ENCODE assay signal across 8 cellular contexts in genomic region chr19:6425732-6426686, GRCh38. TPM values are rescaled to one million over a fixed set of nuclear protein-coding genes. Genes with fewer than 3 reads are reported as not detected.
DNase-seq lines count a peak whose midpoint lies in the region; ATAC-seq, FAIRE-seq and TF ChIP-seq lines count a peak whose summit lies in the region.

No MANE protein-coding gene starts in this region.

- intact Hi-C loops in activated T-helper 1 cell treated with anti-CD3 and anti-CD28 coated beads, Interleukin-12 subunit alpha, Interleukin-12 subunit beta, Interleukin-2, Interleukin-4 antibody, amounts not matched to agents 30 ng/mL and 10 ng/mL and 1 ng/mL, durations not matched to agents 14 hours and 24 hours and 36 hours (cut with micrococcal nuclease), result loop anchor here (1.0 to 10.0 kb wide), 13 partner anchors 33 to 801 kb away; partner anchors contain the start of genes CLPP, DENND1C, GTF2F1 and SAFB

- H3K36me3 Mint-ChIP-seq in activated T-helper 1 cell treated with anti-CD3 and anti-CD28 coated beads, Interleukin-12 subunit alpha, Interleukin-12 subunit beta, Interleukin-2, Interleukin-4 antibody, amounts not matched to agents 30 ng/mL and 10 ng/mL and 1 ng/mL, durations not matched to agents 14 hours and 24 hours and 36 hours (ENCODE audit: low read depth), result peaks cover 11% of the 10 kb centered on the region
- H3K36me3 Mint-ChIP-seq in type B pancreatic cell, result peaks cover 4% of the 10 kb centered on the region

- DNase-seq in A549 (ENCODE audit: low read depth in 1 of 2, low spot score in 1 of 2), result no peak
- DNase-seq in HAP-1 (ENCODE audit: low spot score in 2 of 2), result peak in 1 of 2 experiments; percentile 29
- no peak for DNase-seq in activated T-helper 1 cell treated with anti-CD3 and anti-CD28 coated beads, Interleukin-12 subunit alpha, Interleukin-12 subunit beta, Interleukin-2, Interleukin-4 antibody, amounts not matched to agents 30 ng/mL and 10 ng/mL and 1 ng/mL, durations not matched to agents 14 hours and 24 hours and 36 hours (ENCODE audit: low spot score)
- DNase-seq in left lobe of liver (ENCODE audit: low spot score), result peak; percentile 49
- no peak for DNase-seq in type B pancreatic cell (ENCODE audit: extremely low spot score, unreplicated experiment)
- no peak for DNase-seq in NCI-H226
- no peak for DNase-seq in RPMI8226

- H3K9me3 Mint-ChIP-seq in activated T-helper 1 cell treated with anti-CD3 and anti-CD28 coated beads, Interleukin-12 subunit alpha, Interleukin-12 subunit beta, Interleukin-2, Interleukin-4 antibody, amounts not matched to agents 30 ng/mL and 10 ng/mL and 1 ng/mL, durations not matched to agents 14 hours and 24 hours and 36 hours, result no peaks in the 10 kb centered on the region
- H3K9me3 Mint-ChIP-seq in type B pancreatic cell, result no peaks in the 10 kb centered on the region

- peak overlapping the region; percentile 68 to 87 for H3K27ac ChIP-seq in A549

- no peaks in the 10 kb centered on the region for H3K27me3 ChIP-seq in HAP-1 (ENCODE audit: low read depth)

- FAIRE-seq in A549 (lab: Jason Lieb, UNC), result no peak

- POLR2A ChIA-PET in A549 (lab: Yijun Ruan, JAX), result no interaction called here

- H3K27ac Mint-ChIP-seq in activated T-helper 1 cell treated with anti-CD3 and anti-CD28 coated beads, Interleukin-12 subunit alpha, Interleukin-12 subunit beta, Interleukin-2, Interleukin-4 antibody, amounts not matched to agents 30 ng/mL and 10 ng/mL and 1 ng/mL, durations not matched to agents 14 hours and 24 hours and 36 hours, result peak overlapping the region; percentile 90
- H3K27ac Mint-ChIP-seq in type B pancreatic cell, result peak overlapping the region; percentile 83

- H3K4me3 ChIP-seq in A549 (peak overlapping the region; percentile 15; the same call in 1 of the 3 replicates), HAP-1 (peak overlapping the region; percentile 11; the same call in 1 of the 2 replicates)

- H3K9me3 ChIP-seq in A549 (no peaks in the 10 kb centered on the region), HAP-1 (peaks cover 3% of the 10 kb centered on the region; the same call in 1 of the 2 replicates)

- TF ChIP-seq RAD21 in A549 (conservative IDR thresholded peaks at IDR 0.05 in 1 of 2, IDR thresholded peaks at IDR 0.05 in 1 of 2), result no peak

- H3K4me2 ChIP-seq in A549, result peak overlapping the region; percentile 51

- H3K27me3 Mint-ChIP-seq in activated T-helper 1 cell treated with anti-CD3 and anti-CD28 coated beads, Interleukin-12 subunit alpha, Interleukin-12 subunit beta, Interleukin-2, Interleukin-4 antibody, amounts not matched to agents 30 ng/mL and 10 ng/mL and 1 ng/mL, durations not matched to agents 14 hours and 24 hours and 36 hours (ENCODE audit: insufficient read depth), result no peaks in the 10 kb centered on the region
- H3K27me3 Mint-ChIP-seq in type B pancreatic cell, result peaks cover 16% of the 10 kb centered on the region

- no peak for TF ChIP-seq POLR2A in A549 (IDR thresholded peaks at IDR 0.05; ENCODE audit: low read length)

- peaks cover 15% of the 10 kb centered on the region; the same call in 2 of the 3 replicates for H3K4me1 ChIP-seq in A549
- peaks cover 11% of the 10 kb centered on the region for H3K4me1 ChIP-seq in HAP-1

- TF ChIP-seq EP300 in A549 (IDR thresholded peaks at IDR 0.05), result no peak

- H3K4me3 Mint-ChIP-seq in activated T-helper 1 cell treated with anti-CD3 and anti-CD28 coated beads, Interleukin-12 subunit alpha, Interleukin-12 subunit beta, Interleukin-2, Interleukin-4 antibody, amounts not matched to agents 30 ng/mL and 10 ng/mL and 1 ng/mL, durations not matched to agents 14 hours and 24 hours and 36 hours, result peak overlapping the region; percentile 79
- peak overlapping the region; percentile 84 for H3K4me3 Mint-ChIP-seq in type B pancreatic cell

- peaks cover 28% of the 10 kb centered on the region for H3K4me1 Mint-ChIP-seq in activated T-helper 1 cell treated with anti-CD3 and anti-CD28 coated beads, Interleukin-12 subunit alpha, Interleukin-12 subunit beta, Interleukin-2, Interleukin-4 antibody, amounts not matched to agents 30 ng/mL and 10 ng/mL and 1 ng/mL, durations not matched to agents 14 hours and 24 hours and 36 hours (ENCODE audit: low read depth)
- H3K4me1 Mint-ChIP-seq in type B pancreatic cell (ENCODE audit: unreplicated experiment), result peaks cover 21% of the 10 kb centered on the region

- TF ChIP-seq CTCF in A549 (IDR thresholded peaks at IDR 0.05) (no peak), type B pancreatic cell (conservative IDR thresholded peaks at IDR 0.05) (peak; percentile 24)

- 93% methylated on average over 14 of the region's 23 CpGs for WGBS in A549 (ENCODE audit: missing lambda C conversion rate)

- ATAC-seq in A549, result no peak
- no peak for ATAC-seq in left lobe of liver
- no peak for ATAC-seq in HG03521 (IDR thresholded peaks at IDR 0.05; ENCODE audit: unreplicated experiment)

- in situ Hi-C loops in HAP-1 (cut with MboI; ENCODE audit: low sequenced_read_pairs), result no loop called here

- CTCF ChIA-PET in A549 (lab: Yijun Ruan, JAX), result interaction anchor here (1.0 to 1.4 kb wide), 2 partner anchors 8 to 207 kb away, joined by 3 to 4 read pairs; no protein-coding TSS in a partner anchor

- H3K36me3 ChIP-seq in HAP-1 (replicated peaks), result peaks cover 25% of the 10 kb centered on the region

TF ChIP-seq in A549, 52 proteins besides CTCF, POLR2A, EP300 and RAD21 (continues in another document):
- TF ChIP-seq ESRRA (IDR thresholded peaks at IDR 0.05; ENCODE audit: borderline replicate concordance, low read length) (no peak), ZSCAN20 (CRISPR knock-in tag; IDR thresholded peaks at IDR 0.05) (no peak), FOSL2 (IDR thresholded peaks at IDR 0.05) (no peak), FOSL2 (CRISPR knock-in tag; IDR thresholded peaks at IDR 0.05) (no peak), KDM5A (IDR thresholded peaks at IDR 0.05) (no peak)

RNA-seq across cellular contexts. Expression of gene KHSRP, which starts 1.4 kb away (rescaled TPM):
- polyA plus RNA-seq in A549 (2011; rRNA removed) (45.6 and 54.3 TPM in 2 replicates), A549 (2017; fragmentation: RNase III; extraction: RNeasy Plus Mini Kit Qiagen cat#74134 plus additional on column Dnase treatment) (177 to 192 TPM (median 183 TPM) in 3 replicates)
- polyA plus RNA-seq in A549 (2012; cell fraction: cytosol; rRNA removed), result 76.2 and 118 TPM in 2 replicates
- 118 and 127 TPM in 2 replicates for polyA plus RNA-seq in A549 (2012; cell fraction: nucleus; rRNA removed)
- 66.9 and 90.9 TPM in 2 replicates for polyA minus RNA-seq in A549 (2011; rRNA and poly(A)+ RNA removed)
- total RNA-seq in activated T-helper 1 cell treated with anti-CD3 and anti-CD28 coated beads, Interleukin-12 subunit alpha, Interleukin-12 subunit beta, Interleukin-2, Interleukin-4 antibody, amounts not matched to agents 30 ng/mL and 10 ng/mL and 1 ng/mL, durations not matched to agents 14 hours and 24 hours and 36 hours, result 415 and 424 TPM in 2 replicates
- total RNA-seq in left lobe of liver (75.1 TPM), type B pancreatic cell (ENCODE audit: low replicate concordance) (336 and 414 TPM in 2 replicates)

RNA-seq across cellular contexts. Expression of gene SLC25A41, which starts 7.6 kb away (rescaled TPM):
- polyA plus RNA-seq in A549 (2011; rRNA removed) (0.09 and 0.17 TPM in 2 replicates), A549 (2017; fragmentation: RNase III; extraction: RNeasy Plus Mini Kit Qiagen cat#74134 plus additional on column Dnase treatment) (0.15 to 0.26 TPM (median 0.22 TPM) in 3 replicates)
- 0.30 and 0.43 TPM in 2 replicates for polyA plus RNA-seq in A549 (2012; cell fraction: cytosol; rRNA removed)
- polyA plus RNA-seq in A549 (2012; cell fraction: nucleus; rRNA removed), result 1.3 and 1.5 TPM in 2 replicates
- not detected in 2 replicates for polyA minus RNA-seq in A549 (2011; rRNA and poly(A)+ RNA removed)
- 0.24 and 0.31 TPM in 2 replicates for total RNA-seq in activated T-helper 1 cell treated with anti-CD3 and anti-CD28 coated beads, Interleukin-12 subunit alpha, Interleukin-12 subunit beta, Interleukin-2, Interleukin-4 antibody, amounts not matched to agents 30 ng/mL and 10 ng/mL and 1 ng/mL, durations not matched to agents 14 hours and 24 hours and 36 hours
- total RNA-seq in left lobe of liver (0.18 TPM), type B pancreatic cell (ENCODE audit: low replicate concordance) (1.0 and 1.1 TPM in 2 replicates)

RNA-seq across cellular contexts. Expression of gene GTF2F1, which starts 33.0 kb away (rescaled TPM):
- 32.1 and 39.0 TPM in 2 replicates for polyA plus RNA-seq in A549 (2011; rRNA removed)
- polyA plus RNA-seq in A549 (2012; cell fraction: cytosol; rRNA removed), result 61.9 and 70.5 TPM in 2 replicates
- polyA plus RNA-seq in A549 (2012; cell fraction: nucleus; rRNA removed), result 47.2 and 62.0 TPM in 2 replicates
- 75.0 to 76.8 TPM (median 75.3 TPM) in 3 replicates for polyA plus RNA-seq in A549 (2017; fragmentation: RNase III; extraction: RNeasy Plus Mini Kit Qiagen cat#74134 plus additional on column Dnase treatment)
- 34.1 TPM in 2 replicates for polyA minus RNA-seq in A549 (2011; rRNA and poly(A)+ RNA removed)
- total RNA-seq in activated T-helper 1 cell treated with anti-CD3 and anti-CD28 coated beads, Interleukin-12 subunit alpha, Interleukin-12 subunit beta, Interleukin-2, Interleukin-4 antibody, amounts not matched to agents 30 ng/mL and 10 ng/mL and 1 ng/mL, durations not matched to agents 14 hours and 24 hours and 36 hours, result 62.9 and 65.5 TPM in 2 replicates
- total RNA-seq in left lobe of liver, result 18.7 TPM
- total RNA-seq in type B pancreatic cell (ENCODE audit: low replicate concordance), result 63.3 and 72.4 TPM in 2 replicates

RNA-seq across cellular contexts. Expression of gene SLC25A23, which starts 33.6 kb away (rescaled TPM):
- polyA plus RNA-seq in A549 (2011; rRNA removed) (3.3 and 7.3 TPM in 2 replicates), A549 (2017; fragmentation: RNase III; extraction: RNeasy Plus Mini Kit Qiagen cat#74134 plus additional on column Dnase treatment) (15.5 to 18.6 TPM (median 18.2 TPM) in 3 replicates)
- 6.0 and 7.7 TPM in 2 replicates for polyA plus RNA-seq in A549 (2012; cell fraction: cytosol; rRNA removed)
- 8.3 and 9.4 TPM in 2 replicates for polyA plus RNA-seq in A549 (2012; cell fraction: nucleus; rRNA removed)
- 6.6 and 14.3 TPM in 2 replicates for polyA minus RNA-seq in A549 (2011; rRNA and poly(A)+ RNA removed)
- 18.6 and 20.3 TPM in 2 replicates for total RNA-seq in activated T-helper 1 cell treated with anti-CD3 and anti-CD28 coated beads, Interleukin-12 subunit alpha, Interleukin-12 subunit beta, Interleukin-2, Interleukin-4 antibody, amounts not matched to agents 30 ng/mL and 10 ng/mL and 1 ng/mL, durations not matched to agents 14 hours and 24 hours and 36 hours
- total RNA-seq in left lobe of liver (40.3 TPM), type B pancreatic cell (ENCODE audit: low replicate concordance) (67.5 and 86.6 TPM in 2 replicates)

RNA-seq across cellular contexts. Expression of gene CRB3, which starts 38.1 kb away (rescaled TPM):
- polyA plus RNA-seq in A549 (2011; rRNA removed) (1.9 TPM in 2 replicates), A549 (2017; fragmentation: RNase III; extraction: RNeasy Plus Mini Kit Qiagen cat#74134 plus additional on column Dnase treatment) (4.2 to 5.7 TPM (median 4.5 TPM) in 3 replicates)
- 5.1 and 7.9 TPM in 2 replicates for polyA plus RNA-seq in A549 (2012; cell fraction: cytosol; rRNA removed)
- polyA plus RNA-seq in A549 (2012; cell fraction: nucleus; rRNA removed), result 3.7 and 5.7 TPM in 2 replicates
- 0.79 and 1.2 TPM in 2 replicates for polyA minus RNA-seq in A549 (2011; rRNA and poly(A)+ RNA removed)
- total RNA-seq in activated T-helper 1 cell treated with anti-CD3 and anti-CD28 coated beads, Interleukin-12 subunit alpha, Interleukin-12 subunit beta, Interleukin-2, Interleukin-4 antibody, amounts not matched to agents 30 ng/mL and 10 ng/mL and 1 ng/mL, durations not matched to agents 14 hours and 24 hours and 36 hours, result 0.29 and 0.39 TPM in 2 replicates
- total RNA-seq in left lobe of liver (25.9 TPM), type B pancreatic cell (ENCODE audit: low replicate concordance) (30.6 and 63.3 TPM in 2 replicates)
